21 cellular contexts compared by ENCODE assay signal in the genomic region with DNA sequence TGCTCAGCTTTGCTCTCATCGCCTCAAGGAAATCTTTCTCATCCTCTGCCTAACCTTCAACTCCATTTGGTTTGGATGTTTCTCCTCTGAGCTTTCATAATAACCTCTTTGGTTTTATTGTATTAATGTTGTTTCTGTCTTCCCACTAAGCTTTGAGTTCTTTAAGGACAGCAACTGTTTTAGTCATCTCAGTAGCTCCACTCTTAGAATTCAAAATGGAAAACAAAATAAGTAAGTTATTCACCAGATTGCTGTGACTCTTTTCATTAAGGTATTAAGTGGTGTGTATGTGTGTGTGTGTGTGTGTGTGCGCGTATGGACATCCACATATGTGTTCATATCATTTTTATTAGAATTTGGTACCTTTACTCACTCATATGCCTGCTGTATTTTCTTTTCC.
DNase-seq lines count a peak whose midpoint lies in the region; ATAC-seq and TF ChIP-seq lines count a peak whose summit lies in the region.
"Had no signal": no experiment of that assay in that cellular context is flagged by ENCODE, and none has a peak within 500 bp of the region (broad histone marks: within the 10 kb centered on the region; RNA-seq: fewer than 3 reads in every experiment).

No MANE protein-coding gene starts in this region.

- H3K4me3 ChIP-seq in PC-3 (ENCODE audit: low read length) (no peak overlapping the region), mammary epithelial cell (replicated peaks in 1 of 3; ENCODE audit: insufficient read depth in 1 of 3, low read depth in 2 of 3, low read length in 3 of 3) (no peak overlapping the region), muscle layer of duodenum (ENCODE audit: low read depth in 1 of 2, low read length in 2 of 2) (no peak overlapping the region), tibial artery (no peak overlapping the region), Peyer's patch (no peak overlapping the region)
- H3K4me3 ChIP-seq: coronary artery, K562, lower lobe of right lung, thyroid gland had no signal

- 82% methylated on average over 3 of the region's 3 CpGs for WGBS in mammary epithelial cell (ENCODE audit: low coverage, missing lambda C conversion rate)

- H3K9ac ChIP-seq in PC-3 (ENCODE audit: low read length) = peak overlapping the region; percentile 80
- no peak overlapping the region for H3K9ac ChIP-seq in mammary epithelial cell (ENCODE audit: insufficient read depth, low read length)

- dilution Hi-C loops in mammary epithelial cell (cut with HindIII; ENCODE audit: low sequenced_read_pairs) = no loop called here

- no peaks in the 10 kb centered on the region for H3K9me3 ChIP-seq in PC-3 (ENCODE audit: low read length)
- H3K9me3 ChIP-seq in mammary epithelial cell (replicated peaks; ENCODE audit: insufficient read depth, low read length) = no peaks in the 10 kb centered on the region
- H3K9me3 ChIP-seq in muscle layer of duodenum (ENCODE audit: control insufficient read depth in 1 of 2, low read length in 2 of 2) = peaks cover 0 to 3% of the 10 kb centered on the region in 2 donors
- H3K9me3 ChIP-seq in tibial artery = no peaks in the 10 kb centered on the region
- H3K9me3 ChIP-seq in Peyer's patch = no peaks in the 10 kb centered on the region
- H3K9me3 ChIP-seq: lower lobe of right lung, thyroid gland had no signal

- BruUV-seq in PC-3 (replicated peaks; lab: Mats Ljungman, UMichigan) (TSS peak; percentile 64), mammary epithelial cell (replicated peaks; lab: Mats Ljungman, UMichigan) (TSS peak; percentile 93)

- intact Hi-C loops in PC-3 (cut with micrococcal nuclease) (loop anchor here (1.0 to 2.0 kb wide), 5 partner anchors 14 to 274 kb away; no protein-coding TSS in a partner anchor), mammary epithelial cell (cut with micrococcal nuclease) (loop anchor here (1.0 to 10.0 kb wide), 8 partner anchors 14 to 818 kb away; no protein-coding TSS in a partner anchor), tibial artery (cut with DNase I; ENCODE audit: low total_unique reads) (no loop called here)

- H3F3A ChIP-seq in PC-3 (ENCODE audit: low read length, unreplicated experiment) = no peaks in the 10 kb centered on the region

- H4K20me1 ChIP-seq in PC-3 (ENCODE audit: low read length) (no peaks in the 10 kb centered on the region), mammary epithelial cell (ENCODE audit: insufficient read depth, low read length) (no peaks in the 10 kb centered on the region)

- DNase-seq in PC-3 (no peak), mammary epithelial cell (no peak), tibial artery (no peak), GM03348 (ENCODE audit: low spot score) (no peak), GF-D8 (lab: John Stamatoyannopoulos, UW) (no peak), Peyer's patch (no peak)
- DNase-seq: activated CD4-positive, alpha-beta T cell treated with anti-CD3 and anti-CD28 coated beads, Interleukin-2, amount 10 ng/mL, durations not matched to agents 24 days and 14 days; activated T-cell treated with anti-CD3 and anti-CD28 coated beads, Interleukin-2, amount 50 U/mL, for 4 hours; CD4-positive, CD25-positive, alpha-beta regulatory T cell; DMS 273 treated with DMSO at 0.1 percent for 48 hours; lower lobe of right lung; NCI-H146; NCI-H524 treated with DMSO at 0.1 percent for 48 hours; nucleus accumbens; stimulated activated CD4-positive, alpha-beta T cell treated with anti-CD3 and anti-CD28 coated beads, Interleukin-4, amount 100 ng/mL, for 4 hours; stimulated activated naive CD4-positive, alpha-beta T cell; thyroid gland; WERI-Rb-1 had no signal

- ATAC-seq in PC-3 = no peak
- ATAC-seq: activated T-cell treated with anti-CD3 and anti-CD28 coated beads, Interleukin-2, amount 50 U/mL, for 4 hours; K562 had no signal

- POLR2A ChIA-PET in PC-3 (lab: Charles Lee; ENCODE audit: unreplicated experiment) = interaction anchor here (0.6 to 1.4 kb wide), 4 partner anchors 14 to 1031 kb away, joined by 3 to 6 read pairs (median 4); no protein-coding TSS in a partner anchor

- no peaks in the 10 kb centered on the region for H3K9me2 ChIP-seq in PC-3 (replicated peaks; ENCODE audit: low read length)

- TF ChIP-seq CTCF in PC-3 (conservative IDR thresholded peaks at IDR 0.05; ENCODE audit: low read depth, low read length) (no peak), mammary epithelial cell (conservative IDR thresholded peaks at IDR 0.05 in 1 of 2, IDR thresholded peaks at IDR 0.05 in 1 of 2; ENCODE audit: extremely low read depth in 1 of 2, insufficient read depth in 1 of 2, low read depth in 1 of 2, low read length in 2 of 2) (no peak), tibial artery (IDR thresholded peaks at IDR 0.05) (no peak), Peyer's patch (IDR thresholded peaks at IDR 0.05) (no peak)

- H3K36me3 ChIP-seq in PC-3 (ENCODE audit: low read depth, low read length) (no peaks in the 10 kb centered on the region), mammary epithelial cell (ENCODE audit: insufficient read depth, low read length) (no peaks in the 10 kb centered on the region), muscle layer of duodenum (ENCODE audit: control insufficient read depth in 1 of 2, insufficient read depth in 2 of 2, low read length in 2 of 2) (no peaks in the 10 kb centered on the region), tibial artery (no peaks in the 10 kb centered on the region), Peyer's patch (no peaks in the 10 kb centered on the region)
- H3K36me3 ChIP-seq: lower lobe of right lung, thyroid gland, WERI-Rb-1 had no signal

- H3K4me1 ChIP-seq in PC-3 (ENCODE audit: insufficient read depth, low read length) = peaks cover 51% of the 10 kb centered on the region
- peaks cover 36% of the 10 kb centered on the region for H3K4me1 ChIP-seq in mammary epithelial cell (ENCODE audit: insufficient read depth, low read length)
- H3K4me1 ChIP-seq in muscle layer of duodenum (ENCODE audit: control insufficient read depth in 1 of 2, insufficient read depth in 2 of 2, low read length in 2 of 2) = peaks cover 0 to 7% of the 10 kb centered on the region in 2 donors
- peaks cover 0 to 17% (median 5%) of the 10 kb centered on the region in 4 donors for H3K4me1 ChIP-seq in tibial artery
- no peaks in the 10 kb centered on the region for H3K4me1 ChIP-seq in Peyer's patch
- H3K4me1 ChIP-seq: lower lobe of right lung, thyroid gland had no signal

- H2AFZ ChIP-seq in PC-3 (ENCODE audit: low read length) (no peak overlapping the region), mammary epithelial cell (ENCODE audit: low read depth, low read length) (no peak overlapping the region)

- in situ Hi-C loops in mammary epithelial cell (cut with MboI; ENCODE audit: low sequenced_read_pairs in 2 of 2) = no loop called here

- no peaks in the 10 kb centered on the region for H3K27me3 ChIP-seq in PC-3 (ENCODE audit: low read length)
- H3K27me3 ChIP-seq in mammary epithelial cell (ENCODE audit: insufficient read depth, low read length) = no peaks in the 10 kb centered on the region
- no peaks in the 10 kb centered on the region for H3K27me3 ChIP-seq in muscle layer of duodenum (ENCODE audit: low read depth, low read length)
- no peaks in the 10 kb centered on the region for H3K27me3 ChIP-seq in tibial artery
- no peaks in the 10 kb centered on the region for H3K27me3 ChIP-seq in Peyer's patch
- H3K27me3 ChIP-seq: thyroid gland had no signal

- peak overlapping the region; percentile 99 for H3K27ac ChIP-seq in PC-3 (ENCODE audit: low read length)
- H3K27ac ChIP-seq in mammary epithelial cell (ENCODE audit: insufficient read depth, low read depth, low read length) = peak overlapping the region; percentile 86
- H3K27ac ChIP-seq in muscle layer of duodenum (ENCODE audit: low read length) = peak overlapping the region; percentile 3
- H3K27ac ChIP-seq in tibial artery = peak overlapping the region; percentile 51 to 60
- H3K27ac ChIP-seq in Peyer's patch = peak overlapping the region in 1 of 4 donors; percentile 31
- H3K27ac ChIP-seq: lower lobe of right lung, thyroid gland, WERI-Rb-1 had no signal

- CTCF ChIA-PET in PC-3 (lab: Charles Lee) = interaction anchor here (1.0 to 1.4 kb wide), 6 partner anchors 71 to 522 kb away, joined by 3 to 10 read pairs (median 4); no protein-coding TSS in a partner anchor
- CTCF ChIA-PET in mammary epithelial cell (lab: Charles Lee; ENCODE audit: low non-redundant PET) = interaction anchor here (0.6 kb wide), 1 partner anchor 12 kb away, joined by 3 read pairs; no protein-coding TSS in a partner anchor

- H3K79me2 ChIP-seq in PC-3 (ENCODE audit: low read length) = no peaks in the 10 kb centered on the region
- H3K79me2 ChIP-seq in mammary epithelial cell (ENCODE audit: insufficient read depth, low read length) = no peaks in the 10 kb centered on the region

- no peak for TF ChIP-seq POLR2A in Peyer's patch (IDR thresholded peaks at IDR 0.05)

- H3K4me2 ChIP-seq in PC-3 (ENCODE audit: low read length) (peak overlapping the region; percentile 30; the same call in 1 of the 2 replicates), mammary epithelial cell (ENCODE audit: insufficient read depth, low read depth, low read length) (peak overlapping the region; percentile 48)
